8 cellular contexts compared by ENCODE assay signal in genomic region chr9:124771021-124771866, GRCh38. TPM values are rescaled to one million over a fixed set of nuclear protein-coding genes. Genes with fewer than 3 reads are reported as not detected.
DNase-seq lines count a peak whose midpoint lies in the region; ATAC-seq, FAIRE-seq and TF ChIP-seq lines count a peak whose summit lies in the region.

Gene NR6A1, minus strand, starts transcription at chr9:124771311.

- no peaks in the 10 kb centered on the region for H3K9me3 ChIP-seq in NT2/D1 (ENCODE audit: insufficient read depth, low read length)

- ATAC-seq in GM21381 (IDR thresholded peaks at IDR 0.05; ENCODE audit: unreplicated experiment): peak; percentile 88

- peak; percentile 98 for DNase-seq in D721Med (ENCODE audit: insufficient read length, low spot score)
- DNase-seq in HTR-8/SVneo (ENCODE audit: insufficient read length, low spot score): peak; percentile 94
- DNase-seq in NT2/D1 (ENCODE audit: low read depth, low spot score): peak; percentile 98
- peak; percentile 83 for DNase-seq in activated CD8-positive, alpha-beta memory T cell treated with anti-CD3 and anti-CD28 coated beads, Interleukin-2, amount 50 U/mL, for 24 hours (ENCODE audit: extremely low read depth)
- DNase-seq in endothelial cell (ENCODE audit: low spot score): peak; percentile 95
- peak; percentile 98 for DNase-seq in midbrain (lab: John Stamatoyannopoulos, UW)
- DNase-seq in stimulated activated CD8-positive, alpha-beta memory T cell treated with anti-CD3 and anti-CD28 coated beads, Interleukin-15, amount 100 ng/mL, for 48 hours (ENCODE audit: low read depth in 2 of 2): peak; percentile 88 to 90

- H3K9ac ChIP-seq in NT2/D1 (ENCODE audit: insufficient read length, low read depth): peak within 1 kb of the TSS; percentile 82

- peak within 1 kb of the TSS; percentile 82 for H3K4me3 ChIP-seq in NT2/D1 (ENCODE audit: insufficient read length, low read depth)

- H3K36me3 Mint-ChIP-seq in endothelial cell (ENCODE audit: low read depth, unreplicated experiment): no peaks in the 10 kb centered on the region

- peak within 1 kb of the TSS; percentile 99 for H3K4me3 Mint-ChIP-seq in endothelial cell (ENCODE audit: unreplicated experiment)

- peaks cover 15% of the 10 kb centered on the region for H3K27me3 Mint-ChIP-seq in endothelial cell (ENCODE audit: unreplicated experiment)

- H3K36me3 ChIP-seq in NT2/D1 (ENCODE audit: insufficient read depth, insufficient read length, low read length): no peaks in the 10 kb centered on the region

- peaks cover 32% of the 10 kb centered on the region for H3K27me3 ChIP-seq in NT2/D1 (ENCODE audit: insufficient read depth, insufficient read length)

- peaks cover 34% of the 10 kb centered on the region for H3K4me1 Mint-ChIP-seq in endothelial cell (ENCODE audit: unreplicated experiment)

- FAIRE-seq in D721Med (lab: Jason Lieb, UNC) (no peak), HTR-8/SVneo (lab: Jason Lieb, UNC) (peak; percentile 77)

- H3K27ac Mint-ChIP-seq in endothelial cell (ENCODE audit: unreplicated experiment): peak within 1 kb of the TSS; percentile 95

- TF ChIP-seq CTCF in D721Med (IDR thresholded peaks at IDR 0.05; ENCODE audit: insufficient read depth, missing control alignments) (no peak), endothelial cell (IDR thresholded peaks at IDR 0.05; ENCODE audit: unreplicated experiment) (peak; percentile 19)

- no peaks in the 10 kb centered on the region for H3K9me3 Mint-ChIP-seq in endothelial cell (ENCODE audit: unreplicated experiment)

- H3K4me1 ChIP-seq in NT2/D1 (ENCODE audit: insufficient read depth, insufficient read length): peaks cover 2% of the 10 kb centered on the region

RNA-seq across cellular contexts. Expression of gene NR6A1, which starts in this region (rescaled TPM):
- 63.8 TPM for total RNA-seq in endothelial cell (ENCODE audit: unreplicated experiment)

Comparison
In these comparisons a context has a peak if more than half of its experiments do, and no peak if none do; other contexts are left out.
1. Peak in every context shown above with its lines: DNase-seq, ATAC-seq and H3K4me3 ChIP-seq.